ENCODE assay signal across 1 cellular context in the genomic region with DNA sequence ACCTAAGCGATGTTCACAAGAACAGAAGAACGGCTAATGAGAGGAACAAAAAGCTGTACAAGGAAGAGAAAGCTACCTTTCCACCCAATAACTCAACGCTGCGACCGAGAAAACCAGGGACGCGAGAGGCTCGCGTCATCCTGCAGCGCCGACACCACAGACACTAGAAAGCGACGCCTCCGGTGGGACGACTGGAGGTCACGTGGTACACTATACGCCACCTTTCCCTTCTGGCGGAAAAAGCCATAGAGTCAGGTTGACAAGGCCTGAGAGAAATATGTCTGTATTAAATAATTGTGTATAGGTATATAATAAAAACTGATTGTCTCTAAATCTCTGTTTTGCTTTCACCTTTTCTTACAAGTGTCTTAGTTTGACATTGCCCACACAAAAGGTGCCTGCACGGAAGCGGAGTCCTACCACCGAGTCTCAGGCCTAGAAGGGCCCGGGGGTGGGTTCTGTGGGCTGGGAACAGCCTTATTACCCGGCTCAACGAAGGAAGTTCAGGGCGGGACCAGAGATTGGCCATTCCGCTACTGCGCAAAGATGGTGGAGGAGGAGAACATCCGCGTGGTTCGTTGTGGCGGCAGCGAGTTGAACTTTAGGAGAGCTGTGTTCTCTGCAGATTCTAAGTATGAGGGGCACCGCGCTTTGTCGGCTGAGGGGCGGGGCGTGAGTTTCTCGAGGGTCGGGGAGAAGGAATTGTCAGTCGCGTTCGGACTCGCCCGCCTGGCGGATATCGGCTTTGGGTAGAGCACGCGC.
TF ChIP-seq lines count a peak whose summit lies in the region.

A gene (plus strand): TSS at position 528 of the 762 bp plus-strand sequence. CDS start 19 bp downstream, at position 547.

TF ChIP-seq in HEK293, 187 proteins besides CTCF, POLR2A, EP300 and RAD21 (continued from another document and continues in another):
- TF ChIP-seq, protein P1, sequence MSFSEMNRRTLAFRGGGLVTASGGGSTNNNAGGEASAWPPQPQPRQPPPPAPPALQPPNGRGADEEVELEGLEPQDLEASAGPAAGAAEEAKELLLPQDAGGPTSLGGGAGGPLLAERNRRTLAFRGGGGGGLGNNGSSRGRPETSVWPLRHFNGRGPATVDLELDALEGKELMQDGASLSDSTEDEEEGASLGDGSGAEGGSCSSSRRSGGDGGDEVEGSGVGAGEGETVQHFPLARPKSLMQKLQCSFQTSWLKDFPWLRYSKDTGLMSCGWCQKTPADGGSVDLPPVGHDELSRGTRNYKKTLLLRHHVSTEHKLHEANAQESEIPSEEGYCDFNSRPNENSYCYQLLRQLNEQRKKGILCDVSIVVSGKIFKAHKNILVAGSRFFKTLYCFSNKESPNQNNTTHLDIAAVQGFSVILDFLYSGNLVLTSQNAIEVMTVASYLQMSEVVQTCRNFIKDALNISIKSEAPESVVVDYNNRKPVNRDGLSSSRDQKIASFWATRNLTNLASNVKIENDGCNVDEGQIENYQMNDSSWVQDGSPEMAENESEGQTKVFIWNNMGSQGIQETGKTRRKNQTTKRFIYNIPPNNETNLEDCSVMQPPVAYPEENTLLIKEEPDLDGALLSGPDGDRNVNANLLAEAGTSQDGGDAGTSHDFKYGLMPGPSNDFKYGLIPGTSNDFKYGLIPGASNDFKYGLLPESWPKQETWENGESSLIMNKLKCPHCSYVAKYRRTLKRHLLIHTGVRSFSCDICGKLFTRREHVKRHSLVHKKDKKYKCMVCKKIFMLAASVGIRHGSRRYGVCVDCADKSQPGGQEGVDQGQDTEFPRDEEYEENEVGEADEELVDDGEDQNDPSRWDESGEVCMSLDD (tag by site-specific recombination; IDR thresholded peaks at IDR 0.05) = no peak
- TF ChIP-seq, protein P2, sequence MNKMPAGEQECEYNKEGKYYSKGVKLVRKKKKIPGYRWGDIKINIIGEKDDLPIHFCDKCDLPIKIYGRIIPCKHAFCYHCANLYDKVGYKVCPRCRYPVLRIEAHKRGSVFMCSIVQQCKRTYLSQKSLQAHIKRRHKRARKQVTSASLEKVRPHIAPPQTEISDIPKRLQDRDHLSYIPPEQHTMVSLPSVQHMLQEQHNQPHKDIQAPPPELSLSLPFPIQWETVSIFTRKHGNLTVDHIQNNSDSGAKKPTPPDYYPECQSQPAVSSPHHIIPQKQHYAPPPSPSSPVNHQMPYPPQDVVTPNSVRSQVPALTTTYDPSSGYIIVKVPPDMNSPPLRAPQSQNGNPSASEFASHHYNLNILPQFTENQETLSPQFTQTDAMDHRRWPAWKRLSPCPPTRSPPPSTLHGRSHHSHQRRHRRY (tag by site-specific recombination; IDR thresholded peaks at IDR 0.05) = no peak
- TF ChIP-seq ZNF792 (tag by site-specific recombination; IDR thresholded peaks at IDR 0.05) = no peak
- TF ChIP-seq, protein P3, sequence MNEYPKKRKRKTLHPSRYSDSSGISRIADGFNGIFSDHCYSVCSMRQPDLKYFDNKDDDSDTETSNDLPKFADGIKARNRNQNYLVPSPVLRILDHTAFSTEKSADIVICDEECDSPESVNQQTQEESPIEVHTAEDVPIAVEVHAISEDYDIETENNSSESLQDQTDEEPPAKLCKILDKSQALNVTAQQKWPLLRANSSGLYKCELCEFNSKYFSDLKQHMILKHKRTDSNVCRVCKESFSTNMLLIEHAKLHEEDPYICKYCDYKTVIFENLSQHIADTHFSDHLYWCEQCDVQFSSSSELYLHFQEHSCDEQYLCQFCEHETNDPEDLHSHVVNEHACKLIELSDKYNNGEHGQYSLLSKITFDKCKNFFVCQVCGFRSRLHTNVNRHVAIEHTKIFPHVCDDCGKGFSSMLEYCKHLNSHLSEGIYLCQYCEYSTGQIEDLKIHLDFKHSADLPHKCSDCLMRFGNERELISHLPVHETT (tag by site-specific recombination; IDR thresholded peaks at IDR 0.05) = peak; percentile 10; the same call in 1 of the 2 replicates
- TF ChIP-seq ZNF514 (tag by site-specific recombination; IDR thresholded peaks at IDR 0.05) = no peak
- no peak for TF ChIP-seq ZNF311 (tag by site-specific recombination; IDR thresholded peaks at IDR 0.05; ENCODE audit: borderline replicate concordance)
- peak; percentile 41; the same call in 1 of the 2 replicates for TF ChIP-seq KLF9 (tag by site-specific recombination; IDR thresholded peaks at IDR 0.05; ENCODE audit: low read depth)
- TF ChIP-seq, protein P4, sequence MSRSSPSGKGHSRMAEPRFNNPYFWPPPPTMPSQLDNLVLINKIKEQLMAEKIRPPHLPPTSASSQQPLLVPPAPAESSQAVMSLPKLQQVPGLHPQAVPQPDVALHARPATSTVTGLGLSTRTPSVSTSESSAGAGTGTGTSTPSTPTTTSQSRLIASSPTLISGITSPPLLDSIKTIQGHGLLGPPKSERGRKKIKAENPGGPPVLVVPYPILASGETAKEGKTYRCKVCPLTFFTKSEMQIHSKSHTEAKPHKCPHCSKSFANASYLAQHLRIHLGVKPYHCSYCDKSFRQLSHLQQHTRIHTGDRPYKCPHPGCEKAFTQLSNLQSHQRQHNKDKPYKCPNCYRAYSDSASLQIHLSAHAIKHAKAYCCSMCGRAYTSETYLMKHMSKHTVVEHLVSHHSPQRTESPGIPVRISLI (tag by site-specific recombination; IDR thresholded peaks at IDR 0.05) = no peak
- TF ChIP-seq ZSCAN30 (tag by site-specific recombination; IDR thresholded peaks at IDR 0.05) = no peak
- no peak for TF ChIP-seq ZNF529 (tag by site-specific recombination; IDR thresholded peaks at IDR 0.05; ENCODE audit: insufficient replicate concordance)
- no peak for TF ChIP-seq ZNF776 (tag by site-specific recombination; IDR thresholded peaks at IDR 0.05; ENCODE audit: borderline replicate concordance)
- TF ChIP-seq, protein P5, sequence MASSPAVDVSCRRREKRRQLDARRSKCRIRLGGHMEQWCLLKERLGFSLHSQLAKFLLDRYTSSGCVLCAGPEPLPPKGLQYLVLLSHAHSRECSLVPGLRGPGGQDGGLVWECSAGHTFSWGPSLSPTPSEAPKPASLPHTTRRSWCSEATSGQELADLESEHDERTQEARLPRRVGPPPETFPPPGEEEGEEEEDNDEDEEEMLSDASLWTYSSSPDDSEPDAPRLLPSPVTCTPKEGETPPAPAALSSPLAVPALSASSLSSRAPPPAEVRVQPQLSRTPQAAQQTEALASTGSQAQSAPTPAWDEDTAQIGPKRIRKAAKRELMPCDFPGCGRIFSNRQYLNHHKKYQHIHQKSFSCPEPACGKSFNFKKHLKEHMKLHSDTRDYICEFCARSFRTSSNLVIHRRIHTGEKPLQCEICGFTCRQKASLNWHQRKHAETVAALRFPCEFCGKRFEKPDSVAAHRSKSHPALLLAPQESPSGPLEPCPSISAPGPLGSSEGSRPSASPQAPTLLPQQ (tag by site-specific recombination; IDR thresholded peaks at IDR 0.05) = peak; percentile 30; the same call in 1 of the 2 replicates
- no peak for TF ChIP-seq RBAK (tag by site-specific recombination; IDR thresholded peaks at IDR 0.05)
- TF ChIP-seq, protein P6, sequence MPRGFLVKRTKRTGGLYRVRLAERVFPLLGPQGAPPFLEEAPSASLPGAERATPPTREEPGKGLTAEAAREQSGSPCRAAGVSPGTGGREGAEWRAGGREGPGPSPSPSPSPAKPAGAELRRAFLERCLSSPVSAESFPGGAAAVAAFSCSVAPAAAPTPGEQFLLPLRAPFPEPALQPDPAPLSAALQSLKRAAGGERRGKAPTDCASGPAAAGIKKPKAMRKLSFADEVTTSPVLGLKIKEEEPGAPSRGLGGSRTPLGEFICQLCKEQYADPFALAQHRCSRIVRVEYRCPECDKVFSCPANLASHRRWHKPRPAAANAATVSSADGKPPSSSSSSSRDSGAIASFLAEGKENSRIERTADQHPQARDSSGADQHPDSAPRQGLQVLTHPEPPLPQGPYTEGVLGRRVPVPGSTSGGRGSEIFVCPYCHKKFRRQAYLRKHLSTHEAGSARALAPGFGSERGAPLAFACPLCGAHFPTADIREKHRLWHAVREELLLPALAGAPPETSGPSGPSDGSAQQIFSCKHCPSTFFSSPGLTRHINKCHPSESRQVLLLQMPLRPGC (tag by site-specific recombination; IDR thresholded peaks at IDR 0.05) = peak; percentile 56; the same call in 1 of the 2 replicates
- peak; percentile 74 for TF ChIP-seq SP3 (tag by site-specific recombination; IDR thresholded peaks at IDR 0.05)
- TF ChIP-seq, protein P7, sequence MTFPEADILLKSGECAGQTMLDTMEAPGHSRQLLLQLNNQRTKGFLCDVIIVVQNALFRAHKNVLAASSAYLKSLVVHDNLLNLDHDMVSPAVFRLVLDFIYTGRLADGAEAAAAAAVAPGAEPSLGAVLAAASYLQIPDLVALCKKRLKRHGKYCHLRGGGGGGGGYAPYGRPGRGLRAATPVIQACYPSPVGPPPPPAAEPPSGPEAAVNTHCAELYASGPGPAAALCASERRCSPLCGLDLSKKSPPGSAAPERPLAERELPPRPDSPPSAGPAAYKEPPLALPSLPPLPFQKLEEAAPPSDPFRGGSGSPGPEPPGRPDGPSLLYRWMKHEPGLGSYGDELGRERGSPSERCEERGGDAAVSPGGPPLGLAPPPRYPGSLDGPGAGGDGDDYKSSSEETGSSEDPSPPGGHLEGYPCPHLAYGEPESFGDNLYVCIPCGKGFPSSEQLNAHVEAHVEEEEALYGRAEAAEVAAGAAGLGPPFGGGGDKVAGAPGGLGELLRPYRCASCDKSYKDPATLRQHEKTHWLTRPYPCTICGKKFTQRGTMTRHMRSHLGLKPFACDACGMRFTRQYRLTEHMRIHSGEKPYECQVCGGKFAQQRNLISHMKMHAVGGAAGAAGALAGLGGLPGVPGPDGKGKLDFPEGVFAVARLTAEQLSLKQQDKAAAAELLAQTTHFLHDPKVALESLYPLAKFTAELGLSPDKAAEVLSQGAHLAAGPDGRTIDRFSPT (tag by site-specific recombination; IDR thresholded peaks at IDR 0.05) = no peak
- TF ChIP-seq, protein P8, sequence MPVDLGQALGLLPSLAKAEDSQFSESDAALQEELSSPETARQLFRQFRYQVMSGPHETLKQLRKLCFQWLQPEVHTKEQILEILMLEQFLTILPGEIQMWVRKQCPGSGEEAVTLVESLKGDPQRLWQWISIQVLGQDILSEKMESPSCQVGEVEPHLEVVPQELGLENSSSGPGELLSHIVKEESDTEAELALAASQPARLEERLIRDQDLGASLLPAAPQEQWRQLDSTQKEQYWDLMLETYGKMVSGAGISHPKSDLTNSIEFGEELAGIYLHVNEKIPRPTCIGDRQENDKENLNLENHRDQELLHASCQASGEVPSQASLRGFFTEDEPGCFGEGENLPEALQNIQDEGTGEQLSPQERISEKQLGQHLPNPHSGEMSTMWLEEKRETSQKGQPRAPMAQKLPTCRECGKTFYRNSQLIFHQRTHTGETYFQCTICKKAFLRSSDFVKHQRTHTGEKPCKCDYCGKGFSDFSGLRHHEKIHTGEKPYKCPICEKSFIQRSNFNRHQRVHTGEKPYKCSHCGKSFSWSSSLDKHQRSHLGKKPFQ (tag by site-specific recombination; IDR thresholded peaks at IDR 0.05) = no peak
- TF ChIP-seq HOXA7 (CRISPR knock-in tag; IDR thresholded peaks at IDR 0.05; ENCODE audit: borderline replicate concordance) = no peak
- no peak for TF ChIP-seq ZNF114 (tag by site-specific recombination; IDR thresholded peaks at IDR 0.05)
- TF ChIP-seq, protein P9, sequence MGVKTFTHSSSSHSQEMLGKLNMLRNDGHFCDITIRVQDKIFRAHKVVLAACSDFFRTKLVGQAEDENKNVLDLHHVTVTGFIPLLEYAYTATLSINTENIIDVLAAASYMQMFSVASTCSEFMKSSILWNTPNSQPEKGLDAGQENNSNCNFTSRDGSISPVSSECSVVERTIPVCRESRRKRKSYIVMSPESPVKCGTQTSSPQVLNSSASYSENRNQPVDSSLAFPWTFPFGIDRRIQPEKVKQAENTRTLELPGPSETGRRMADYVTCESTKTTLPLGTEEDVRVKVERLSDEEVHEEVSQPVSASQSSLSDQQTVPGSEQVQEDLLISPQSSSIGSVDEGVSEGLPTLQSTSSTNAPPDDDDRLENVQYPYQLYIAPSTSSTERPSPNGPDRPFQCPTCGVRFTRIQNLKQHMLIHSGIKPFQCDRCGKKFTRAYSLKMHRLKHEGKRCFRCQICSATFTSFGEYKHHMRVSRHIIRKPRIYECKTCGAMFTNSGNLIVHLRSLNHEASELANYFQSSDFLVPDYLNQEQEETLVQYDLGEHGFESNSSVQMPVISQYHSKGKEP (tag by site-specific recombination; IDR thresholded peaks at IDR 0.05) = no peak
- no peak for TF ChIP-seq ZNF623 (tag by site-specific recombination; IDR thresholded peaks at IDR 0.05)
- no peak for TF ChIP-seq ZBTB21 (tag by site-specific recombination; IDR thresholded peaks at IDR 0.05)
- 0 out of 2 replicates have a peak, but pooled peaks have one; percentile 16 for TF ChIP-seq KLF16 (tag by site-specific recombination; IDR thresholded peaks at IDR 0.05)
- TF ChIP-seq ZNF37A (tag by site-specific recombination; IDR thresholded peaks at IDR 0.05) = no peak
- TF ChIP-seq ZNF654 (tag by site-specific recombination; IDR thresholded peaks at IDR 0.05; ENCODE audit: low read depth) = no peak; the same call in 1 of the 2 replicates
- TF ChIP-seq ZNF16 (tag by site-specific recombination; IDR thresholded peaks at IDR 0.05; ENCODE audit: low read depth) = no peak
- TF ChIP-seq ZNF571 (tag by site-specific recombination; IDR thresholded peaks at IDR 0.05) = no peak
- no peak for TF ChIP-seq ZFP69B (tag by site-specific recombination; IDR thresholded peaks at IDR 0.05)
- no peak for TF ChIP-seq ZNF596 (tag by site-specific recombination; IDR thresholded peaks at IDR 0.05)
- TF ChIP-seq GFI1B (tag by site-specific recombination; IDR thresholded peaks at IDR 0.05) = no peak
- no peak for TF ChIP-seq REPIN1 (tag by site-specific recombination; IDR thresholded peaks at IDR 0.05; ENCODE audit: low read depth)
- TF ChIP-seq ZNF629 (tag by site-specific recombination; IDR thresholded peaks at IDR 0.05) = peak; percentile 53
- no peak for TF ChIP-seq ZNF274 (IDR thresholded peaks at IDR 0.05; ENCODE audit: low read length)
- TF ChIP-seq ZNF274 (tag by site-specific recombination; IDR thresholded peaks at IDR 0.05; ENCODE audit: borderline replicate concordance) = no peak
- TF ChIP-seq ZNF600 (tag by site-specific recombination; IDR thresholded peaks at IDR 0.05) = no peak; the same call in 1 of the 2 replicates
- no peak for TF ChIP-seq ZNF785 (tag by site-specific recombination; IDR thresholded peaks at IDR 0.05)
- no peak for TF ChIP-seq ZNF610 (tag by site-specific recombination; IDR thresholded peaks at IDR 0.05; ENCODE audit: borderline replicate concordance)
- no peak for TF ChIP-seq ZBTB7A (tag by site-specific recombination; IDR thresholded peaks at IDR 0.05; ENCODE audit: low read depth)
- TF ChIP-seq ZNF404 (tag by site-specific recombination; IDR thresholded peaks at IDR 0.05) = no peak
- no peak for TF ChIP-seq ZNF530 (tag by site-specific recombination; IDR thresholded peaks at IDR 0.05; ENCODE audit: low read depth)
- TF ChIP-seq, protein P10, sequence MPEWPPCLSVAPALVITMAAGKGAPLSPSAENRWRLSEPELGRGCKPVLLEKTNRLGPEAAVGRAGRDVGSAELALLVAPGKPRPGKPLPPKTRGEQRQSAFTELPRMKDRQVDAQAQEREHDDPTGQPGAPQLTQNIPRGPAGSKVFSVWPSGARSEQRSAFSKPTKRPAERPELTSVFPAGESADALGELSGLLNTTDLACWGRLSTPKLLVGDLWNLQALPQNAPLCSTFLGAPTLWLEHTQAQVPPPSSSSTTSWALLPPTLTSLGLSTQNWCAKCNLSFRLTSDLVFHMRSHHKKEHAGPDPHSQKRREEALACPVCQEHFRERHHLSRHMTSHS (tag by site-specific recombination; IDR thresholded peaks at IDR 0.05) = no peak
- TF ChIP-seq MZF1 (tag by site-specific recombination; IDR thresholded peaks at IDR 0.05; ENCODE audit: borderline replicate concordance) = no peak
- no peak for TF ChIP-seq FEZF1 (tag by site-specific recombination; IDR thresholded peaks at IDR 0.05)
- TF ChIP-seq, protein P11, sequence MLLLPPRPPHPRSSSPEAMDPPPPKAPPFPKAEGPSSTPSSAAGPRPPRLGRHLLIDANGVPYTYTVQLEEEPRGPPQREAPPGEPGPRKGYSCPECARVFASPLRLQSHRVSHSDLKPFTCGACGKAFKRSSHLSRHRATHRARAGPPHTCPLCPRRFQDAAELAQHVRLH (tag by site-specific recombination; IDR thresholded peaks at IDR 0.05) = 0 out of 2 replicates have a peak, but pooled peaks have one; percentile 6
